9 cellular contexts compared by ENCODE assay signal in genomic region chr3:19543212-19543841, GRCh38.
DNase-seq lines count a peak whose midpoint lies in the region; ATAC-seq, FAIRE-seq and TF ChIP-seq lines count a peak whose summit lies in the region.
"Had no signal": no experiment of that assay in that cellular context is flagged by ENCODE, and none has a peak within 500 bp of the region (broad histone marks: within the 10 kb centered on the region; RNA-seq: fewer than 3 reads in every experiment).

No MANE protein-coding gene starts in this region.

- WGBS in HepG2 (ENCODE audit: low lambda C conversion rate), result 3% methylated on average over 4 of the region's 4 CpGs

- no peaks in the 10 kb centered on the region for H3K36me3 Mint-ChIP-seq in IgD-negative memory B cell
- H3K36me3 Mint-ChIP-seq: CD4-positive, CD25-positive, alpha-beta regulatory T cell had no signal

- no peaks in the 10 kb centered on the region for H3K36me3 ChIP-seq in HepG2 (replicated peaks in 1 of 2; ENCODE audit: control insufficient read depth in 1 of 2, insufficient read depth in 2 of 2, low read length in 2 of 2)

- H3K9me3 Mint-ChIP-seq in IgD-negative memory B cell, result no peaks in the 10 kb centered on the region
- H3K9me3 Mint-ChIP-seq: CD4-positive, CD25-positive, alpha-beta regulatory T cell had no signal

- peak overlapping the region in 2 of 3 donors; percentile 80 to 90 for H3K27ac Mint-ChIP-seq in IgD-negative memory B cell
- H3K27ac Mint-ChIP-seq: CD4-positive, CD25-positive, alpha-beta regulatory T cell had no signal

- TF ChIP-seq CTCF in HepG2 (CRISPR knock-in tag; IDR thresholded peaks at IDR 0.05), result peak; percentile 54

- TF ChIP-seq EP300 in HepG2 (IDR thresholded peaks at IDR 0.05; ENCODE audit: low read depth in 2 of 2, low read length in 2 of 2) (no peak), HepG2 (CRISPR knock-in tag; IDR thresholded peaks at IDR 0.05; ENCODE audit: borderline replicate concordance) (no peak)

- in situ Hi-C loops in HepG2 (cut with HindIII; ENCODE audit: extremely low pct_ligation_motif_present, low pct_unique_long_range_greater_than_20kb), result loop anchor here (25.0 kb wide), 1 partner anchor 481 kb away; no protein-coding TSS in a partner anchor

- H3K27ac ChIP-seq in HepG2 (ENCODE audit: extremely low read length, insufficient read depth, low read length), result no peak overlapping the region

- peaks cover 48 to 61% (median 50%) of the 10 kb centered on the region in 3 donors for H3K4me1 Mint-ChIP-seq in IgD-negative memory B cell
- H3K4me1 Mint-ChIP-seq: CD4-positive, CD25-positive, alpha-beta regulatory T cell had no signal

- peak; percentile 42 for ATAC-seq in GM21825 (IDR thresholded peaks at IDR 0.05; ENCODE audit: unreplicated experiment)
- peak; percentile 72 for ATAC-seq in HepG2

- TF ChIP-seq RAD21 in HepG2 (CRISPR knock-in tag; IDR thresholded peaks at IDR 0.05), result no peak

- no TSS peak for BruUV-seq in HepG2 (replicated peaks; lab: Mats Ljungman, UMichigan)

- intact Hi-C loops in HepG2 (cut with micrococcal nuclease; ENCODE audit: unreplicated experiment), result loop anchor here (1.0 to 5.0 kb wide), 2 partner anchors 194 to 476 kb away; no protein-coding TSS in a partner anchor

- peak overlapping the region in 2 of 4 donors; percentile 24 to 76 for H3K4me3 Mint-ChIP-seq in IgD-negative memory B cell
- H3K4me3 Mint-ChIP-seq: CD4-positive, CD25-positive, alpha-beta regulatory T cell had no signal

- no peak overlapping the region for H3K4me3 ChIP-seq in HepG2 (replicated peaks in 1 of 3; ENCODE audit: insufficient read depth in 1 of 3, low read depth in 2 of 3, low read length in 3 of 3)

- POLR2A ChIA-PET in HepG2 (lab: Yijun Ruan, JAX), result no interaction called here

- no peaks in the 10 kb centered on the region for H3K27me3 ChIP-seq in HepG2 (ENCODE audit: control insufficient read depth in 1 of 2, insufficient read depth in 2 of 2, low read length in 2 of 2)

- no peak overlapping the region for H2AFZ ChIP-seq in HepG2 (ENCODE audit: low read length)

- CTCF ChIA-PET in HepG2 (lab: Yijun Ruan, JAX; ENCODE audit: low intra/inter-chr PET ratio, low total read pairs), result no interaction called here

- no peak overlapping the region for H3K9ac ChIP-seq in HepG2 (ENCODE audit: insufficient read depth, low read depth, low read length)

- no peaks in the 10 kb centered on the region for H3K79me2 ChIP-seq in HepG2 (ENCODE audit: insufficient read depth, low read length)

- no peaks in the 10 kb centered on the region for H3K4me1 ChIP-seq in HepG2 (ENCODE audit: insufficient read depth, low read length)

- DNase-seq in NOMO-1 treated with DMSO at 0.1 percent for 48 hours (lab: John Stamatoyannopoulos, UW; ENCODE audit: unreplicated experiment) (peak; percentile 35), NOMO-1 treated with dmso at 0.1 percent for 144 hours (lab: John Stamatoyannopoulos, UW; ENCODE audit: unreplicated experiment) (no peak), SW 1271 (lab: John Stamatoyannopoulos, UW) (peak; percentile 3 to 49), HepG2 (ENCODE audit: low spot score) (peak; percentile 15), dermis blood vessel endothelial cell (no peak)
- DNase-seq in activated CD4-positive, alpha-beta T cell treated with anti-CD3 and anti-CD28 coated beads, Interleukin-2, amount 50 U/mL, for 4 hours, result no peak

- no peak overlapping the region for H3K4me2 ChIP-seq in HepG2 (ENCODE audit: low read depth, low read length)

- H4K20me1 ChIP-seq in HepG2 (ENCODE audit: insufficient read depth, low read length), result no peaks in the 10 kb centered on the region

- no peaks in the 10 kb centered on the region for H3K27me3 Mint-ChIP-seq in IgD-negative memory B cell
- H3K27me3 Mint-ChIP-seq: CD4-positive, CD25-positive, alpha-beta regulatory T cell had no signal

- H3K9me3 ChIP-seq in HepG2 (ENCODE audit: low read length), result no peaks in the 10 kb centered on the region

- TF ChIP-seq POLR2A in HepG2 (IDR thresholded peaks at IDR 0.05; ENCODE audit: insufficient read depth in 1 of 2, low read depth in 2 of 2, low read length in 2 of 2), result no peak

- peak; percentile 71 for FAIRE-seq in HepG2 (lab: Jason Lieb, UNC)

TF ChIP-seq in HepG2, 621 proteins besides CTCF, POLR2A, EP300 and RAD21:
- TF ChIP-seq PCBP1 (IDR thresholded peaks at IDR 0.05; ENCODE audit: borderline replicate concordance, low read depth, low read length) (no peak), SMC3 (IDR thresholded peaks at IDR 0.05; ENCODE audit: low read length) (peak; percentile 23; the same call in 1 of the 2 replicates), PRDM4 (CRISPR knock-in tag; IDR thresholded peaks at IDR 0.05; ENCODE audit: borderline replicate concordance) (no peak), TARDBP (CRISPR knock-in tag; IDR thresholded peaks at IDR 0.05) (no peak), POGZ (CRISPR knock-in tag; IDR thresholded peaks at IDR 0.05) (no peak), STAG1 (CRISPR knock-in tag; IDR thresholded peaks at IDR 0.05) (peak; percentile 42)

Comparison
In these comparisons a context has a peak if more than half of its experiments do, and no peak if none do; other contexts are left out.
1. DNase-seq: peak in NOMO-1 treated with DMSO at 0.1 percent for 48 hours (single experiment), SW 1271 (2 of 2) and HepG2 (single experiment); none in NOMO-1 treated with dmso at 0.1 percent for 144 hours (single experiment), dermis blood vessel endothelial cell (single experiment) and activated CD4-positive, alpha-beta T cell treated with anti-CD3 and anti-CD28 coated beads, Interleukin-2, amount 50 U/mL, for 4 hours (0 of 2).